8 cellular contexts compared by ENCODE assay signal in genomic region chr6:31827286-31828079, GRCh38. TPM values are rescaled to one million over a fixed set of nuclear protein-coding genes. Genes with fewer than 3 reads are reported as not detected.
DNase-seq lines count a peak whose midpoint lies in the region; ATAC-seq, FAIRE-seq and TF ChIP-seq lines count a peak whose summit lies in the region.

TSS of gene HSPA1B (plus strand) at chr6:31827738. CDS start at chr6:31827951, 213 bp downstream.

- no peaks in the 10 kb centered on the region for H3K36me3 Mint-ChIP-seq in memory B cell

- CTCF ChIA-PET in H1 (lab: Charles Lee; ENCODE audit: partially characterized antibody), result interaction anchor here (0.6 to 2.6 kb wide), 9 partner anchors 11 to 138 kb away, joined by 3 to 12 read pairs (median 4); partner anchors contain the start of genes LSM2 and VARS1

- H3K4me3 ChIP-seq in H1 (ENCODE audit: extremely low read depth in 1 of 4, insufficient read depth in 2 of 4, low read depth in 3 of 4, low read length in 4 of 4), result peak within 1 kb of the TSS; percentile 55 to 75 (median 72)

- H2BK15ac ChIP-seq in H1 (ENCODE audit: low read length), result peak within 1 kb of the TSS; percentile 92; the same call in 1 of the 2 replicates

- no peak within 1 kb of the TSS for H4K8ac ChIP-seq in H1 (ENCODE audit: extremely low read depth, insufficient read depth, low read length)

- POLR2A ChIA-PET in H1 (lab: Charles Lee; ENCODE audit: partially characterized antibody), result interaction anchor here (0.7 to 10.9 kb wide), 54 partner anchors 8 to 352 kb away, joined by 3 to 136 read pairs (median 4); partner anchors contain the start of genes ABHD16A, APOM, BAG6 and C6orf47

- H3K9me3 ChIP-seq in H1 (ENCODE audit: insufficient read depth in 2 of 2, low read depth in 1 of 2, low read length in 1 of 2), result no peaks in the 10 kb centered on the region

- peak within 1 kb of the TSS; percentile 78 for H4K5ac ChIP-seq in H1 (ENCODE audit: insufficient read length, low read depth, low read length)

- DNase-seq in CMK (ENCODE audit: low read depth) (peak; percentile 98), HS-5 (ENCODE audit: low read depth) (peak; percentile 99), NOMO-1 treated with DMSO at 0.1 percent for 48 hours (lab: John Stamatoyannopoulos, UW; ENCODE audit: unreplicated experiment) (peak; percentile 100), H1 (ENCODE audit: low read depth in 1 of 2, low spot score in 2 of 2) (peak; percentile 98), memory B cell (ENCODE audit: low spot score in 2 of 2) (peak; percentile 73 to 77)
- DNase-seq in activated CD8-positive, alpha-beta memory T cell treated with anti-CD3 and anti-CD28 coated beads for 48 hours (ENCODE audit: low read depth in 2 of 3, low spot score in 2 of 3), result peak in 2 of 3 experiments; percentile 81 to 88
- DNase-seq in stimulated activated CD8-positive, alpha-beta memory T cell treated with anti-CD3 and anti-CD28 coated beads, Interleukin-12 subunit alpha, Interleukin-12 subunit beta, amount 100 ng/mL, for 24 hours (ENCODE audit: extremely low read depth), result peak; percentile 78

- peak within 1 kb of the TSS; percentile 84; the same call in 1 of the 2 replicates for H2BK12ac ChIP-seq in H1 (ENCODE audit: low read depth, low read length)

- no peak within 1 kb of the TSS for H2BK120ac ChIP-seq in H1 (replicated peaks; ENCODE audit: low read depth, low read length)

- 1% methylated on average over 45 of the region's 56 CpGs; no CpG with 5 or more reads in 1 of the 2 experiments for WGBS in H1 (ENCODE audit: extremely low coverage in 1 of 2, insufficient coverage in 1 of 2, insufficient read length in 1 of 2, insufficient replicate concordance in 2 of 2, low coverage in 1 of 2, low lambda C conversion rate in 2 of 2, missing lambda C conversion rate in 1 of 2), 2 experiments

- no peaks in the 10 kb centered on the region for H3K27me3 Mint-ChIP-seq in memory B cell

- H4K20me1 ChIP-seq in H1 (replicated peaks in 1 of 2; ENCODE audit: control insufficient read depth in 1 of 2, insufficient read depth in 2 of 2, low read length in 2 of 2), result peaks cover 0 to 3% of the 10 kb centered on the region in 2 experiments

- TF ChIP-seq POLR2A in H1 (IDR thresholded peaks at IDR 0.05; ENCODE audit: control extremely low read depth in 1 of 2, low read depth in 2 of 2, low read length in 2 of 2), result peak; percentile 99 to 100

- H3K36me3 ChIP-seq in H1 (ENCODE audit: control insufficient read depth in 2 of 4, insufficient read depth in 4 of 4, low read length in 3 of 4), result no peaks in the 10 kb centered on the region

- H3K56ac ChIP-seq in H1 (replicated peaks; ENCODE audit: insufficient read length, low read depth, low read length), result no peak within 1 kb of the TSS

- peaks cover 5 to 12% (median 9%) of the 10 kb centered on the region in 4 experiments; a peak in 6 of 7 replicates for H3K4me1 ChIP-seq in H1 (replicated peaks in 1 of 4; ENCODE audit: control insufficient read depth in 3 of 4, insufficient read depth in 4 of 4, low read length in 3 of 4)

- no peak within 1 kb of the TSS for H2AK5ac ChIP-seq in H1 (ENCODE audit: low read depth, low read length)

- no peaks in the 10 kb centered on the region for H3K27me3 ChIP-seq in H1 (replicated peaks in 1 of 4; ENCODE audit: control insufficient read depth in 3 of 4, extremely low read depth in 1 of 4, insufficient read depth in 3 of 4, low read length in 3 of 4)

- no peak for TF ChIP-seq EP300 in H1 (IDR thresholded peaks at IDR 0.05; ENCODE audit: borderline replicate concordance in 1 of 2, low read depth in 2 of 2, low read length in 2 of 2)

- peak; percentile 41 for ATAC-seq in GM19468 (IDR thresholded peaks at IDR 0.05; ENCODE audit: extremely low read depth, unreplicated experiment)
- peak; percentile 74 for ATAC-seq in memory B cell (ENCODE audit: low read depth)

- peaks cover 2% of the 10 kb centered on the region; the same call in 1 of the 2 replicates for H3K79me1 ChIP-seq in H1 (ENCODE audit: low read depth, low read length)

- peak within 1 kb of the TSS; percentile 77 for H3K27ac ChIP-seq in H1 (ENCODE audit: low read depth, low read length)

- H2AFZ ChIP-seq in H1 (ENCODE audit: low read length), result peak within 1 kb of the TSS; percentile 54; the same call in 1 of the 2 replicates

- peak within 1 kb of the TSS; percentile 41 for H4K91ac ChIP-seq in H1 (replicated peaks; ENCODE audit: insufficient read length, low read length)

- H2BK5ac ChIP-seq in H1 (ENCODE audit: low read depth, low read length), result peak within 1 kb of the TSS; percentile 92

- H3K14ac ChIP-seq in H1 (ENCODE audit: insufficient read length), result no peak within 1 kb of the TSS

- peaks cover 13% of the 10 kb centered on the region for H3K23me2 ChIP-seq in H1 (ENCODE audit: low read depth, low read length)

- H3K4ac ChIP-seq in H1 (replicated peaks; ENCODE audit: insufficient read length, low read depth, low read length), result peak within 1 kb of the TSS; percentile 16

- H3K9me3 Mint-ChIP-seq in memory B cell, result no peaks in the 10 kb centered on the region

- peak within 1 kb of the TSS; percentile 2; the same call in 1 of the 2 replicates for H2BK20ac ChIP-seq in H1 (ENCODE audit: low read length)

- no peak for FAIRE-seq in H1 (lab: Jason Lieb, UNC)

- H3K4me1 Mint-ChIP-seq in memory B cell, result peaks cover 16% of the 10 kb centered on the region

- H3K18ac ChIP-seq in H1 (ENCODE audit: extremely low read depth, low read length), result peak within 1 kb of the TSS; percentile 93

- TF ChIP-seq CTCF in H1 (IDR thresholded peaks at IDR 0.05; ENCODE audit: control extremely low read depth in 1 of 3, insufficient read depth in 1 of 3, low read depth in 1 of 3, low read length in 3 of 3), result no peak

- peak within 1 kb of the TSS; percentile 63 to 79 (median 64) for H3K9ac ChIP-seq in H1 (replicated peaks in 1 of 4; ENCODE audit: extremely low read depth in 1 of 4, low read depth in 3 of 4, low read length in 3 of 4)

- TF ChIP-seq RAD21 in H1 (IDR thresholded peaks at IDR 0.05 in 1 of 2, conservative IDR thresholded peaks at IDR 0.05 in 1 of 2; ENCODE audit: low read depth in 2 of 2, low read length in 2 of 2), result no peak

- peak within 1 kb of the TSS; percentile 87 to 100 for H3K4me2 ChIP-seq in H1 (ENCODE audit: insufficient read depth in 1 of 2, low read depth in 2 of 2, low read length in 2 of 2)

- H3K79me2 ChIP-seq in H1 (ENCODE audit: control insufficient read depth in 1 of 2, insufficient read depth in 2 of 2, low read length in 2 of 2), result peaks cover 0 to 23% of the 10 kb centered on the region in 2 experiments; a peak in 2 of 4 replicates

- peak within 1 kb of the TSS; percentile 97 for H3K27ac Mint-ChIP-seq in memory B cell

- peak within 1 kb of the TSS; percentile 92 for H3K4me3 Mint-ChIP-seq in memory B cell

- no peak within 1 kb of the TSS for H3K23ac ChIP-seq in H1 (ENCODE audit: insufficient read length)

TF ChIP-seq in H1, 55 proteins besides CTCF, POLR2A, EP300 and RAD21 (continues in another document):
- TF ChIP-seq TEAD4 (IDR thresholded peaks at IDR 0.05; ENCODE audit: low read depth, low read length) (no peak), SUZ12 (IDR thresholded peaks at IDR 0.05; ENCODE audit: low read length) (no peak), RFX5 (IDR thresholded peaks at IDR 0.05; ENCODE audit: borderline replicate concordance, low read depth, low read length) (no peak), SRF (IDR thresholded peaks at IDR 0.05; ENCODE audit: low read depth, low read length) (no peak), CREB1 (IDR thresholded peaks at IDR 0.05) (no peak), MAFK (IDR thresholded peaks at IDR 0.05; ENCODE audit: low read depth, low read length) (no peak), E2F6 (IDR thresholded peaks at IDR 0.05) (peak; percentile 58), NANOG (IDR thresholded peaks at IDR 0.05; ENCODE audit: insufficient read depth, low read depth, low read length, poor library complexity, severe bottlenecking) (no peak), JUND (IDR thresholded peaks at IDR 0.05; ENCODE audit: low read length) (no peak), POLR2AphosphoS5 (IDR thresholded peaks at IDR 0.05; ENCODE audit: low read depth, low read length) (peak; percentile 100), SP1 (IDR thresholded peaks at IDR 0.05; ENCODE audit: low read depth, low read length) (peak; percentile 72; the same call in 1 of the 2 replicates), PHF8 (conservative IDR thresholded peaks at IDR 0.05; ENCODE audit: low read depth, low read length) (peak; percentile 86), BCL11A (IDR thresholded peaks at IDR 0.05; ENCODE audit: low read depth in 2 of 2, low read length in 2 of 2) (no peak), TAF7 (optimal IDR thresholded peaks at IDR 0.05; ENCODE audit: borderline replicate concordance, low read depth, low read length) (peak; percentile 83), BRCA1 (IDR thresholded peaks at IDR 0.05; ENCODE audit: low read depth, low read length) (no peak)

RNA-seq across cellular contexts. Expression of gene HSPA1B, which starts in this region (rescaled TPM):
- 76.6 and 89.3 TPM in 2 replicates for total RNA-seq in H1 (2021; fragmentation: NEBNext Ultra II Directional; extraction: Animal tissue kit (Norgen Biotek cat#: 25700))
- polyA plus RNA-seq in H1 (2011; rRNA removed), result 36.6 and 43.8 TPM in 2 replicates
- polyA plus RNA-seq in H1 (2011; cell fraction: cytosol; rRNA removed), result 31.0 TPM
- polyA plus RNA-seq in H1 (2011; cell fraction: nucleus; rRNA removed), result 42.2 TPM
- polyA plus RNA-seq in H1 (2012, experiment 1 of 2), result 40.2 to 63.9 TPM (median 60.4 TPM) in 4 replicates
- polyA plus RNA-seq in H1 (2012, experiment 2 of 2), result 32.5 TPM
- 25.6 TPM for polyA plus RNA-seq in H1 (2013, experiment 1 of 2)
- 26.3 TPM for polyA plus RNA-seq in H1 (2013, experiment 2 of 2)
- polyA minus RNA-seq in H1 (2011; rRNA and poly(A)+ RNA removed), result 29.4 and 32.4 TPM in 2 replicates
- 39.6 TPM for polyA minus RNA-seq in H1 (2011; cell fraction: cytosol; rRNA and poly(A)+ RNA removed)
- polyA minus RNA-seq in H1 (2011; cell fraction: nucleus; rRNA and poly(A)+ RNA removed), result 47.0 TPM

Comparison
In these comparisons a context has a peak if more than half of its experiments do, and no peak if none do; other contexts are left out.
1. Peak in every context shown above with its lines: DNase-seq, ATAC-seq, H3K4me3 ChIP-seq and H3K27ac ChIP-seq.